In the genomic region with DNA sequence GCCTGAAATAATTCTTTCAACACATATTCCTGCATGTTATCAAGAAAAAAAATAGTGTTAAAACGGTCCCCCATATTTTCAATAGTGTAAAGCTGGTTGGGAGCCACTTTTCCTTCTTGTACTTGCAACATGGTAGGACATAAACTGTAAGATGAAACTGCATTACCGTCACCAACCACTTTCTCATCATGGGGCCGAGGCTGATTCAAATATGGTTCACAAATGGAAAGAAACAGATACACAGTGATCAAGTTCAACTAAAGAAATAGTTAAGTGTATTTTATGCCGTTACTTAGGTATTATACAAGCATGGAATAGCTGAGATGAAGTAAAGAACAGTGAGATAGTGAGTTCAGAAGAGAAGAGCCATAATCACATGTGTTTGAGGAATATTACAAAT, we compare ENCODE assay signal across 21 cellular contexts.
"Had no signal": no experiment of that assay in that cellular context is flagged by ENCODE, and none has a peak within 500 bp of the region (broad histone marks: within the 10 kb centered on the region; RNA-seq: fewer than 3 reads in every experiment).

No MANE protein-coding gene starts in this region.

- H3K27me3 Mint-ChIP-seq: activated CD4-positive, alpha-beta memory T cell treated with anti-CD3 and anti-CD28 coated beads for 36 hours; activated CD8-positive, alpha-beta memory T cell treated with anti-CD3 and anti-CD28 coated beads, Interleukin-2, amount 10 ng/mL, durations not matched to agents 7 days and 5 days; activated naive CD8-positive, alpha-beta T cell treated with anti-CD3 and anti-CD28 coated beads, Interleukin-2, amount 50 U/mL, for 24 hours; dendritic cell treated with granulocyte-macrophage colony-stimulating factor and Interleukin-4, amounts not matched to agents 40 ng/mL and 50 ng/mL, for 4 days; effector memory CD8-positive, alpha-beta T cell; stimulated activated naive CD8-positive, alpha-beta T cell treated with anti-CD3 and anti-CD28 coated beads, Interleukin-15, amount 100 ng/mL, for 72 hours had no signal

- H3K9me3 Mint-ChIP-seq: activated CD4-positive, alpha-beta memory T cell treated with anti-CD3 and anti-CD28 coated beads for 36 hours; activated naive CD4-positive, alpha-beta T cell treated with anti-CD3 and anti-CD28 coated beads for 36 hours; activated naive CD8-positive, alpha-beta T cell treated with anti-CD3 and anti-CD28 coated beads, Interleukin-2, amount 50 U/mL, for 24 hours; activated T-helper 2 cell treated with anti-CD3 and anti-CD28 coated beads, Interferon-gamma antibody, Interleukin-2, Interleukin-4, amounts not matched to agents 10 μg/mL and 5 μg/mL and 100 μg/mL, durations not matched to agents 14 hours and 24 hours and 36 hours; dendritic cell treated with granulocyte-macrophage colony-stimulating factor and Interleukin-4, amounts not matched to agents 40 ng/mL and 50 ng/mL, for 4 days; effector memory CD8-positive, alpha-beta T cell; stimulated activated naive CD8-positive, alpha-beta T cell treated with anti-CD3 and anti-CD28 coated beads, Interleukin-15, amount 100 ng/mL, for 72 hours had no signal

- H3K27me3 ChIP-seq: ascending aorta, gastrocnemius medialis, spleen, upper lobe of left lung had no signal

- H3K4me3 ChIP-seq: ascending aorta, gastrocnemius medialis, lower lobe of right lung, spleen, upper lobe of left lung had no signal

- H3K36me3 Mint-ChIP-seq: activated CD4-positive, alpha-beta memory T cell treated with anti-CD3 and anti-CD28 coated beads for 36 hours had no signal

- H3K36me3 ChIP-seq: ascending aorta, gastrocnemius medialis, lower lobe of right lung, spleen, upper lobe of left lung had no signal

- H3K9me3 ChIP-seq: ascending aorta, gastrocnemius medialis, lower lobe of right lung, spleen, upper lobe of left lung had no signal

- H3K4me3 Mint-ChIP-seq: activated CD4-positive, alpha-beta memory T cell treated with anti-CD3 and anti-CD28 coated beads for 36 hours; activated CD8-positive, alpha-beta memory T cell treated with anti-CD3 and anti-CD28 coated beads, Interleukin-2, amount 10 ng/mL, durations not matched to agents 7 days and 5 days; activated naive CD4-positive, alpha-beta T cell treated with anti-CD3 and anti-CD28 coated beads for 36 hours; activated naive CD8-positive, alpha-beta T cell treated with anti-CD3 and anti-CD28 coated beads, Interleukin-2, amount 50 U/mL, for 24 hours; dendritic cell treated with granulocyte-macrophage colony-stimulating factor and Interleukin-4, amounts not matched to agents 40 ng/mL and 50 ng/mL, for 4 days; effector memory CD8-positive, alpha-beta T cell; stimulated activated naive CD8-positive, alpha-beta T cell treated with anti-CD3 and anti-CD28 coated beads, Interleukin-15, amount 100 ng/mL, for 72 hours had no signal

- ATAC-seq: activated CD8-positive, alpha-beta memory T cell treated with anti-CD3 and anti-CD28 coated beads, Interleukin-2, amount 10 ng/mL, durations not matched to agents 7 days and 5 days; activated naive CD8-positive, alpha-beta T cell treated with anti-CD3 and anti-CD28 coated beads, Interleukin-2, amount 50 U/mL, for 24 hours; effector memory CD8-positive, alpha-beta T cell; gastrocnemius medialis; left cardiac atrium; lower lobe of right lung; sciatic nerve; stimulated activated naive CD8-positive, alpha-beta T cell treated with anti-CD3 and anti-CD28 coated beads, Interleukin-15, amount 100 ng/mL, for 72 hours had no signal

- H3K27ac Mint-ChIP-seq: activated CD4-positive, alpha-beta memory T cell treated with anti-CD3 and anti-CD28 coated beads for 36 hours; activated CD8-positive, alpha-beta memory T cell treated with anti-CD3 and anti-CD28 coated beads, Interleukin-2, amount 10 ng/mL, durations not matched to agents 7 days and 5 days; activated naive CD4-positive, alpha-beta T cell treated with anti-CD3 and anti-CD28 coated beads for 36 hours; activated naive CD8-positive, alpha-beta T cell treated with anti-CD3 and anti-CD28 coated beads, Interleukin-2, amount 50 U/mL, for 24 hours; activated T-helper 2 cell treated with anti-CD3 and anti-CD28 coated beads, Interferon-gamma antibody, Interleukin-2, Interleukin-4, amounts not matched to agents 10 μg/mL and 5 μg/mL and 100 μg/mL, durations not matched to agents 14 hours and 24 hours and 36 hours; dendritic cell treated with granulocyte-macrophage colony-stimulating factor and Interleukin-4, amounts not matched to agents 40 ng/mL and 50 ng/mL, for 4 days; effector memory CD8-positive, alpha-beta T cell; stimulated activated naive CD8-positive, alpha-beta T cell treated with anti-CD3 and anti-CD28 coated beads, Interleukin-15, amount 100 ng/mL, for 72 hours had no signal

- H3K27ac ChIP-seq: ascending aorta, epithelial cell of prostate, gastrocnemius medialis, lower lobe of right lung, spleen, upper lobe of left lung, VCaP had no signal

- DNase-seq: activated CD4-positive, alpha-beta memory T cell treated with anti-CD3 and anti-CD28 coated beads for 36 hours; activated CD8-positive, alpha-beta memory T cell treated with anti-CD3 and anti-CD28 coated beads, Interleukin-2, amount 10 ng/mL, durations not matched to agents 7 days and 5 days; activated naive CD4-positive, alpha-beta T cell treated with anti-CD3 and anti-CD28 coated beads for 36 hours; activated naive CD8-positive, alpha-beta T cell treated with anti-CD3 and anti-CD28 coated beads, Interleukin-2, amount 50 U/mL, for 24 hours; activated T-cell treated with anti-CD3 and anti-CD28 coated beads, Interleukin-2, amount 50 U/mL, for 1 hour; effector memory CD8-positive, alpha-beta T cell; gastrocnemius medialis; left cardiac atrium; lower lobe of right lung; midbrain; spleen; stimulated activated CD4-positive, alpha-beta T cell treated with anti-CD3 and anti-CD28 coated beads, Interleukin-1b, Interleukin-23, amount 100 ng/mL, for 48 hours; stimulated activated naive CD8-positive, alpha-beta T cell treated with anti-CD3 and anti-CD28 coated beads, Interleukin-15, amount 100 ng/mL, for 72 hours; T1000; upper lobe of left lung had no signal
